Comparison of ENCODE assay signal across 8 cellular contexts in the genomic region with DNA sequence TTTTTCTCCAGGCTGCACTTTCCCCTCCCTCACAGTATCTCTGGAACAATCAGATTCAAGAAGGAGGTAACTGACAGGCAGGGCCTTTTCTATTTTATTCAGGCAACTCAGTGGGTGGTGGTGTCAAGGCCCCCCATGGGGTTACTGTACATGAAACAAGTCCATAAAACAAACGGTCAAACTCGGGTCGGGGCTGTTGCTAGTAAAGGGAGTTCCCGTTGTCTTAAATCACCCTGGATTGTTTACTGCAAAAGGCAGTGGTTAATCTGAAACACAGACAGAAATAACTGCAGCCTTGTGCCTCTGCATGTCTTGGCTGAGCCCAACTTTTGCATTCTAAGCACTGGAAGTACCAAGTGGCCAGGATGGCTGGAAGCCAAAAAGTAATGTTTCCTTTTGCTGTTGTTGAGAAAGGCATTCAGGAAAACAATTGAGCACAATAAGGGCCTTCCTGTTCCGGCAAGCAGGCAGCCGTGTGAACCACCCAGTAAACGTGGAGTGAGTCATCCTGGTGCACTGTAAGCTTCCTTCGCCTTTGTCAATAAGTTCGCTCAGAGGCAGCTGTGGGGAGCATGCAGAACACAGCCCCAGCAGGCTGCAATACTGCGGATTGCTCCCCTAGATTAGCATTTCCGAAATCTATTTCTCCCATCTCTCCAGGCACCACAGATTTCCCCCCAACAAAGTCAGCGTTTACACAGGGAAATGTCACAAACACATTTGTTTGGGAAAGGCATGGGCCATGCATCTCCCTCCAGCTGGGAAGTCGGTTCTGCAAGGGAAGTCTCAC.
DNase-seq lines count a peak whose midpoint lies in the region; ATAC-seq, FAIRE-seq and TF ChIP-seq lines count a peak whose summit lies in the region.

No MANE protein-coding gene starts in this region.

- no peaks in the 10 kb centered on the region for H3K27me3 Mint-ChIP-seq in CD4-positive, alpha-beta memory T cell

- FAIRE-seq in small intestine (lab: Jason Lieb, UNC), result no peak

- WGBS in iPS DF 6.9 (ENCODE audit: insufficient coverage, insufficient read length), result no CpG with 5 or more reads among the region's 13 CpGs
- WGBS in small intestine, 3 donors, result 4 to 11% (median 8%) methylated on average over 13 of the region's 13 CpGs

- CTCF ChIA-PET in CD4-positive, alpha-beta memory T cell (lab: Charles Lee; ENCODE audit: partially characterized antibody), result interaction anchor here (1.1 kb wide), 1 partner anchor 10 kb away, joined by 3 read pairs; no protein-coding TSS in a partner anchor

- peaks cover 21 to 40% (median 31%) of the 10 kb centered on the region in 4 donors for H3K4me1 Mint-ChIP-seq in CD4-positive, alpha-beta memory T cell

- peak; percentile 39 to 68 (median 48) for DNase-seq in CD4-positive, alpha-beta memory T cell
- DNase-seq in HK-2 (ENCODE audit: unreplicated experiment) (peak; percentile 75), SK-N-MC (ENCODE audit: low read depth, low spot score) (peak; percentile 85), astrocyte of the cerebellum (ENCODE audit: low read depth) (peak; percentile 99), iPS DF 6.9 (ENCODE audit: low read depth, low spot score) (peak; percentile 50), small intestine (peak; percentile 92)
- DNase-seq in NK-92 treated with Interleukin-12 subunit alpha and Interleukin-12 subunit beta, amount 100 ng/mL, for 24 hours (lab: John Stamatoyannopoulos, UW), result no peak

- POLR2A ChIA-PET in CD4-positive, alpha-beta memory T cell (lab: Charles Lee; ENCODE audit: partially characterized antibody), result interaction anchor here (1.2 kb wide), 1 partner anchor 141 kb away, joined by 6 read pairs; no protein-coding TSS in a partner anchor

- no peaks in the 10 kb centered on the region for H3K36me3 ChIP-seq in CD4-positive, alpha-beta memory T cell (ENCODE audit: insufficient read depth, low read length)
- H3K36me3 ChIP-seq in SK-N-MC (ENCODE audit: insufficient read depth, low read length) (no peaks in the 10 kb centered on the region), iPS DF 6.9 (ENCODE audit: control insufficient read depth, insufficient read depth, low read length) (no peaks in the 10 kb centered on the region), small intestine (ENCODE audit: control insufficient read depth in 2 of 2, insufficient read depth in 2 of 2, low read length in 2 of 2) (no peaks in the 10 kb centered on the region)

- intact Hi-C loops in CD4-positive, alpha-beta memory T cell (cut with micrococcal nuclease), result loop anchor here (5.0 kb wide), 2 partner anchors 142 to 187 kb away; a partner anchor contains a TSS

- peak overlapping the region; percentile 61 to 93 (median 84) for H3K27ac Mint-ChIP-seq in CD4-positive, alpha-beta memory T cell

- no peaks in the 10 kb centered on the region for H3K27me3 ChIP-seq in CD4-positive, alpha-beta memory T cell (ENCODE audit: insufficient read depth, low read length)
- H3K27me3 ChIP-seq in iPS DF 6.9 (ENCODE audit: control insufficient read depth, insufficient read depth, low read length), result no peaks in the 10 kb centered on the region
- no peaks in the 10 kb centered on the region for H3K27me3 ChIP-seq in small intestine (ENCODE audit: control insufficient read depth in 2 of 2, insufficient read depth in 2 of 2, low read length in 2 of 2)

- H3K27ac ChIP-seq in CD4-positive, alpha-beta memory T cell (ENCODE audit: low read depth, low read length), result no peak overlapping the region
- peak overlapping the region; percentile 58 for H3K27ac ChIP-seq in SK-N-MC
- peak overlapping the region; percentile 97 for H3K27ac ChIP-seq in iPS DF 6.9 (ENCODE audit: low read length)
- peak overlapping the region; percentile 50 to 86 for H3K27ac ChIP-seq in small intestine (ENCODE audit: low read depth in 1 of 2, low read length in 1 of 2)

- peaks cover 0 to 4% of the 10 kb centered on the region in 2 donors for H3K36me3 Mint-ChIP-seq in CD4-positive, alpha-beta memory T cell

- no peak for TF ChIP-seq CTCF in astrocyte of the cerebellum (IDR thresholded peaks at IDR 0.05; ENCODE audit: low read depth, low read length, missing control alignments)

- H3K4me3 ChIP-seq in CD4-positive, alpha-beta memory T cell (ENCODE audit: low read length in 2 of 2), result no peak overlapping the region
- H3K4me3 ChIP-seq in SK-N-MC (peak overlapping the region; percentile 28), astrocyte of the cerebellum (ENCODE audit: low read depth, low read length) (no peak overlapping the region), iPS DF 6.9 (ENCODE audit: low read length) (no peak overlapping the region), small intestine (ENCODE audit: low read depth in 1 of 2, low read length in 2 of 2) (no peak overlapping the region)

- peaks cover 0 to 15% (median 12%) of the 10 kb centered on the region in 8 donors for H3K9me3 Mint-ChIP-seq in CD4-positive, alpha-beta memory T cell

- peak; percentile 83 for ATAC-seq in GM21390 (IDR thresholded peaks at IDR 0.05; ENCODE audit: unreplicated experiment)

- peak overlapping the region; percentile 11 to 79 (median 52) for H3K4me3 Mint-ChIP-seq in CD4-positive, alpha-beta memory T cell

- in situ Hi-C loops in astrocyte of the cerebellum (cut with HindIII; ENCODE audit: low sequenced_read_pairs), result loop anchor here (5.0 to 10.0 kb wide), 2 partner anchors 978 to 1535 kb away; no protein-coding TSS in a partner anchor

- no peaks in the 10 kb centered on the region for H3K9me3 ChIP-seq in CD4-positive, alpha-beta memory T cell (ENCODE audit: control insufficient read depth in 1 of 2, low read length in 2 of 2)
- H3K9me3 ChIP-seq in SK-N-MC (ENCODE audit: low read depth, low read length) (0 out of 2 replicates have a peak, but pooled peaks cover 3% of the 10 kb centered on the region), iPS DF 6.9 (ENCODE audit: control insufficient read depth, insufficient read depth, low read length) (no peaks in the 10 kb centered on the region), small intestine (ENCODE audit: control insufficient read depth, low read depth) (no peaks in the 10 kb centered on the region)

- H3K4me1 ChIP-seq in CD4-positive, alpha-beta memory T cell (ENCODE audit: insufficient read depth, low read length), result peaks cover 30% of the 10 kb centered on the region
- H3K4me1 ChIP-seq in iPS DF 6.9 (ENCODE audit: control insufficient read depth, insufficient read depth, low read length), result peaks cover 4% of the 10 kb centered on the region; the same call in 1 of the 2 replicates
- peaks cover 0 to 6% of the 10 kb centered on the region in 2 donors for H3K4me1 ChIP-seq in small intestine (ENCODE audit: control insufficient read depth in 2 of 2, insufficient read depth in 1 of 2, low read depth in 1 of 2, low read length in 1 of 2)

- no peak overlapping the region for H3K9ac ChIP-seq in SK-N-MC (ENCODE audit: insufficient read length)
